9 cellular contexts compared by ENCODE assay signal in genomic region chr5:68290260-68290674, GRCh38.
DNase-seq lines count a peak whose midpoint lies in the region; ATAC-seq and TF ChIP-seq lines count a peak whose summit lies in the region.
"Had no signal": no experiment of that assay in that cellular context is flagged by ENCODE, and none has a peak within 500 bp of the region (broad histone marks: within the 10 kb centered on the region; RNA-seq: fewer than 3 reads in every experiment).

No MANE protein-coding gene starts in this region.

- H3K27me3 ChIP-seq in BE2C: no peaks in the 10 kb centered on the region
- no peaks in the 10 kb centered on the region for H3K27me3 ChIP-seq in ovary

- H3K4me3 ChIP-seq in BE2C (ENCODE audit: low read depth, low read length) (peak overlapping the region; percentile 79), ovary (peak overlapping the region; percentile 22)

- no peak for ATAC-seq in T-cell (replicated peaks in 1 of 4)
- ATAC-seq in HG03025 (IDR thresholded peaks at IDR 0.05; ENCODE audit: low FRiP score, unreplicated experiment): no peak
- no peak for ATAC-seq in HG02981 (IDR thresholded peaks at IDR 0.05; ENCODE audit: unreplicated experiment)

- peaks cover 34% of the 10 kb centered on the region for H3K36me3 Mint-ChIP-seq in T-cell

- H3K27me3 Mint-ChIP-seq in T-cell: no peaks in the 10 kb centered on the region

- DNase-seq in BE2C (peak; percentile 60), T-cell (no peak), globus pallidus (ENCODE audit: low spot score) (peak; percentile 75), ovary (peak; percentile 38 to 64 (median 56)), dedifferentiated amniotic fluid mesenchymal stem cell (ENCODE audit: extremely low spot score) (no peak)
- DNase-seq in activated CD8-positive, alpha-beta memory T cell treated with anti-CD3 and anti-CD28 coated beads, Interleukin-2, amount 50 U/mL, for 4 hours: no peak
- DNase-seq: activated naive CD4-positive, alpha-beta T cell had no signal

- no peak overlapping the region for H3K4me3 Mint-ChIP-seq in T-cell

- H3K36me3 ChIP-seq in BE2C (peaks cover 30% of the 10 kb centered on the region), ovary (no peaks in the 10 kb centered on the region)

- TF ChIP-seq CTCF in BE2C (IDR thresholded peaks at IDR 0.05; ENCODE audit: low read depth, low read length) (no peak), ovary (IDR thresholded peaks at IDR 0.05) (no peak)

- no peak for TF ChIP-seq POLR2A in ovary (IDR thresholded peaks at IDR 0.05)

- intact Hi-C loops in ovary (cut with DNase I): no loop called here

- H3K4me1 ChIP-seq in BE2C (peaks cover 26% of the 10 kb centered on the region), ovary (ENCODE audit: insufficient read depth) (peaks cover 6% of the 10 kb centered on the region)

- no peak for TF ChIP-seq EP300 in ovary (IDR thresholded peaks at IDR 0.05)

- POLR2A ChIA-PET in T-cell (lab: Charles Lee): interaction anchor here in 1 of 2 donors (0.6 to 1.3 kb wide), 3 partner anchors 10 to 18 kb away, joined by 3 to 9 read pairs (median 4); no protein-coding TSS in a partner anchor

- CTCF ChIA-PET in T-cell (lab: Charles Lee): interaction anchor here in 1 of 2 donors (0.7 to 1.0 kb wide), 3 partner anchors 10 to 23 kb away, joined by 3 to 5 read pairs (median 3); no protein-coding TSS in a partner anchor

- 24 to 30% (median 25%) methylated on average over 4 of the region's 4 CpGs for WGBS in ovary, 3 donors

- no peaks in the 10 kb centered on the region for H3K9me3 Mint-ChIP-seq in T-cell

- H3K4me1 Mint-ChIP-seq in T-cell: peaks cover 68 to 77% (median 70%) of the 10 kb centered on the region in 3 donors

- H3K9me3 ChIP-seq in BE2C (no peaks in the 10 kb centered on the region), ovary (no peaks in the 10 kb centered on the region)

- no peak overlapping the region for H3K27ac ChIP-seq in ovary

- H3K27ac Mint-ChIP-seq in T-cell: peak overlapping the region; percentile 58 to 92

Comparison
In these comparisons a context has a peak if more than half of its experiments do, and no peak if none do; other contexts are left out.
1. DNase-seq: peak in BE2C (single experiment), globus pallidus (single experiment) and ovary (5 of 5); none in T-cell (0 of 34), activated CD8-positive, alpha-beta memory T cell treated with anti-CD3 and anti-CD28 coated beads, Interleukin-2, amount 50 U/mL, for 4 hours (single experiment) and dedifferentiated amniotic fluid mesenchymal stem cell (single experiment).